In the genomic region with DNA sequence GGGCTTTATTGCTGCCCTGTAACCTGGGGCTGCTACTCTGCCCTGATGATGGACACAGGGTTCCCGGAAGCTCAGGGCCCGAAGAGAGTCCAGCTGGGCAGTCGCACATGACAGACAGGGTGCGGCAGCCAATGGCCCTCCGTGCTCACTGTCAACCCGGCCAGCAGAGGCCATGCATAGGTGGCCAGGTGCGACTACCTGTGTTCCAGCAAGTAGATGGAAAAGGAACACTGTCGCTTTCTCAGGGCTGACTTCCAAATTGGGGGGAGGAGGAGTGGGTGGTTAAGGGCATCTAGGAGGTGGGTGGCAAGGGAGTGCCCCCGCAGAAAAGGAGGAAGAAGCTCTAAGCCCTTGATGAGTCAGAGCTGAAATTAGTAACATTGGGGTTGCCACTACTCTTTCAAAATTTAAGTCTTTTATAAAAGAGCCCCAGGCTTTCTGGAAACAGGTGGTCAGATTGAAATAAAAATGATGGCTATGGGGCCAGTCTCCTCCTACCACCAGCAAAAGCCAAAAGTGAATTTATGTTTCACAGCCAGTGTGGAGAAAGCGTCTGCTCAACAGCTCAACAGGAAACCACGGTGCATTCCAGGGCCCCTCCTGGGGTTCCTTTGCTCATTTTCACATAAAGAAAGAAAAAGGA, we compare ENCODE assay signal across 8 cellular contexts. TPM values are rescaled to one million over a fixed set of nuclear protein-coding genes. Genes with fewer than 3 reads are reported as not detected.
DNase-seq lines count a peak whose midpoint lies in the region; ATAC-seq and TF ChIP-seq lines count a peak whose summit lies in the region.

No MANE protein-coding gene starts in this region.

- H3K27ac Mint-ChIP-seq in activated naive CD4-positive, alpha-beta T cell treated with anti-CD3 and anti-CD28 coated beads for 36 hours = no peak overlapping the region
- no peak overlapping the region for H3K27ac Mint-ChIP-seq in activated naive CD4-positive, alpha-beta T cell treated with anti-CD3 and anti-CD28 coated beads, Interleukin-2, amount 10 ng/mL, durations not matched to agents 7 days and 5 days
- H3K27ac Mint-ChIP-seq in endothelial cell (ENCODE audit: unreplicated experiment) = peak overlapping the region; percentile 81

- TF ChIP-seq POLR2A in vagina (IDR thresholded peaks at IDR 0.05) = no peak

- no peak overlapping the region for H3K4me3 Mint-ChIP-seq in activated naive CD4-positive, alpha-beta T cell treated with anti-CD3 and anti-CD28 coated beads for 36 hours
- H3K4me3 Mint-ChIP-seq in activated naive CD4-positive, alpha-beta T cell treated with anti-CD3 and anti-CD28 coated beads, Interleukin-2, amount 10 ng/mL, durations not matched to agents 7 days and 5 days = no peak overlapping the region
- H3K4me3 Mint-ChIP-seq in endothelial cell (ENCODE audit: unreplicated experiment) = peak overlapping the region; percentile 37

- peaks cover 0 to 2% (median 0%) of the 10 kb centered on the region in 5 donors for H3K36me3 ChIP-seq in subcutaneous abdominal adipose tissue (ENCODE audit: control insufficient read depth in 5 of 5, insufficient read depth in 5 of 5, low read length in 5 of 5)
- H3K36me3 ChIP-seq in vagina = no peaks in the 10 kb centered on the region

- no peaks in the 10 kb centered on the region for H3K27me3 ChIP-seq in subcutaneous abdominal adipose tissue (ENCODE audit: control insufficient read depth in 5 of 5, insufficient read depth in 4 of 5, low read length in 5 of 5)
- H3K27me3 ChIP-seq in vagina = no peaks in the 10 kb centered on the region

- H3K36me3 Mint-ChIP-seq in activated naive CD4-positive, alpha-beta T cell treated with anti-CD3 and anti-CD28 coated beads for 36 hours (ENCODE audit: low read depth) = no peaks in the 10 kb centered on the region
- H3K36me3 Mint-ChIP-seq in activated naive CD4-positive, alpha-beta T cell treated with anti-CD3 and anti-CD28 coated beads, Interleukin-2, amount 10 ng/mL, durations not matched to agents 7 days and 5 days = no peaks in the 10 kb centered on the region
- H3K36me3 Mint-ChIP-seq in endothelial cell (ENCODE audit: low read depth, unreplicated experiment) = peaks cover 4% of the 10 kb centered on the region

- intact Hi-C loops in activated naive CD4-positive, alpha-beta T cell treated with anti-CD3 and anti-CD28 coated beads for 36 hours (cut with micrococcal nuclease) = loop anchor here (1.0 to 5.0 kb wide), 2 partner anchors 38 to 102 kb away; partner anchors contain the start of gene RPS6KA2
- intact Hi-C loops in vagina (cut with DNase I) = no loop called here

- H3K4me1 ChIP-seq in subcutaneous abdominal adipose tissue (ENCODE audit: control insufficient read depth in 5 of 5, insufficient read depth in 5 of 5, low read length in 5 of 5) (peaks cover 0 to 35% (median 21%) of the 10 kb centered on the region in 5 donors), vagina (peaks cover 39% of the 10 kb centered on the region)

- ATAC-seq in HG03135 (IDR thresholded peaks at IDR 0.05; ENCODE audit: unreplicated experiment) = no peak

- peaks cover 23% of the 10 kb centered on the region for H3K4me1 Mint-ChIP-seq in activated naive CD4-positive, alpha-beta T cell treated with anti-CD3 and anti-CD28 coated beads for 36 hours (ENCODE audit: low read depth)
- peaks cover 9% of the 10 kb centered on the region for H3K4me1 Mint-ChIP-seq in activated naive CD4-positive, alpha-beta T cell treated with anti-CD3 and anti-CD28 coated beads, Interleukin-2, amount 10 ng/mL, durations not matched to agents 7 days and 5 days
- H3K4me1 Mint-ChIP-seq in endothelial cell (ENCODE audit: unreplicated experiment) = peaks cover 66% of the 10 kb centered on the region

- H3K9me3 ChIP-seq in subcutaneous abdominal adipose tissue (ENCODE audit: control insufficient read depth in 5 of 5, low read length in 5 of 5) (no peaks in the 10 kb centered on the region), vagina (no peaks in the 10 kb centered on the region)

- no peaks in the 10 kb centered on the region for H3K27me3 Mint-ChIP-seq in activated naive CD4-positive, alpha-beta T cell treated with anti-CD3 and anti-CD28 coated beads for 36 hours (ENCODE audit: low read depth)
- H3K27me3 Mint-ChIP-seq in activated naive CD4-positive, alpha-beta T cell treated with anti-CD3 and anti-CD28 coated beads, Interleukin-2, amount 10 ng/mL, durations not matched to agents 7 days and 5 days = no peaks in the 10 kb centered on the region
- peaks cover 4% of the 10 kb centered on the region for H3K27me3 Mint-ChIP-seq in endothelial cell (ENCODE audit: unreplicated experiment)

- no peaks in the 10 kb centered on the region for H3K9me3 Mint-ChIP-seq in activated naive CD4-positive, alpha-beta T cell treated with anti-CD3 and anti-CD28 coated beads for 36 hours
- no peaks in the 10 kb centered on the region for H3K9me3 Mint-ChIP-seq in activated naive CD4-positive, alpha-beta T cell treated with anti-CD3 and anti-CD28 coated beads, Interleukin-2, amount 10 ng/mL, durations not matched to agents 7 days and 5 days
- H3K9me3 Mint-ChIP-seq in endothelial cell (ENCODE audit: unreplicated experiment) = no peaks in the 10 kb centered on the region

- TF ChIP-seq CTCF in endothelial cell (IDR thresholded peaks at IDR 0.05; ENCODE audit: unreplicated experiment) (no peak), vagina (IDR thresholded peaks at IDR 0.05) (no peak)

- TF ChIP-seq EP300 in Ishikawa (IDR thresholded peaks at IDR 0.05; ENCODE audit: borderline replicate concordance) = 0 out of 2 replicates have a peak, but pooled peaks have one; percentile 13

- peak; percentile 48 for DNase-seq in activated naive CD4-positive, alpha-beta T cell treated with anti-CD3 and anti-CD28 coated beads for 36 hours
- DNase-seq in activated naive CD4-positive, alpha-beta T cell treated with anti-CD3 and anti-CD28 coated beads, Interleukin-2, amount 10 ng/mL, durations not matched to agents 7 days and 5 days = no peak
- DNase-seq in endothelial cell (ENCODE audit: low spot score) (no peak), vagina (ENCODE audit: extremely low spot score in 2 of 2) (no peak), globus pallidus (ENCODE audit: low spot score) (no peak)

- H3K27ac ChIP-seq in subcutaneous abdominal adipose tissue (ENCODE audit: low read depth, low read length) (peak overlapping the region; percentile 30), vagina (no peak overlapping the region)

- CTCF ChIA-PET in activated naive CD4-positive, alpha-beta T cell treated with anti-CD3 and anti-CD28 coated beads for 36 hours (lab: Charles Lee) = no interaction called here
- CTCF ChIA-PET in activated naive CD4-positive, alpha-beta T cell treated with anti-CD3 and anti-CD28 coated beads, Interleukin-2, amount 10 ng/mL, durations not matched to agents 7 days and 5 days (lab: Charles Lee) = interaction anchor here (0.6 to 1.1 kb wide), 2 partner anchors 189 to 274 kb away, joined by 3 to 4 read pairs; no protein-coding TSS in a partner anchor

- no peak for TF ChIP-seq RAD21 in Ishikawa (IDR thresholded peaks at IDR 0.05; ENCODE audit: low read depth)

- H3K9ac ChIP-seq in subcutaneous abdominal adipose tissue (ENCODE audit: low read length in 5 of 5) = no peak overlapping the region

- H3K4me3 ChIP-seq in subcutaneous abdominal adipose tissue (ENCODE audit: low read depth in 1 of 5, low read length in 5 of 5) = no peak overlapping the region
- no peak overlapping the region for H3K4me3 ChIP-seq in vagina

TF ChIP-seq in Ishikawa, 13 proteins besides CTCF, POLR2A, EP300 and RAD21 (continues in another document):
- TF ChIP-seq, protein P1, sequence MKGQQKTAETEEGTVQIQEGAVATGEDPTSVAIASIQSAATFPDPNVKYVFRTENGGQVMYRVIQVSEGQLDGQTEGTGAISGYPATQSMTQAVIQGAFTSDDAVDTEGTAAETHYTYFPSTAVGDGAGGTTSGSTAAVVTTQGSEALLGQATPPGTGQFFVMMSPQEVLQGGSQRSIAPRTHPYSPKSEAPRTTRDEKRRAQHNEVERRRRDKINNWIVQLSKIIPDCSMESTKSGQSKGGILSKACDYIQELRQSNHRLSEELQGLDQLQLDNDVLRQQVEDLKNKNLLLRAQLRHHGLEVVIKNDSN (IDR thresholded peaks at IDR 0.05) = 0 out of 2 replicates have a peak, but pooled peaks have one; percentile 24
- TF ChIP-seq YY1 (IDR thresholded peaks at IDR 0.05; ENCODE audit: low read depth) (peak; percentile 25; the same call in 1 of the 2 replicates), CEBPB (IDR thresholded peaks at IDR 0.05) (no peak), FOXM1 (IDR thresholded peaks at IDR 0.05; ENCODE audit: borderline replicate concordance, low read depth) (no peak), TCF12 (IDR thresholded peaks at IDR 0.05; ENCODE audit: low read depth) (no peak; the same call in 1 of the 2 replicates), NFIC (IDR thresholded peaks at IDR 0.05) (no peak), EGR1 (IDR thresholded peaks at IDR 0.05) (peak; percentile 44; the same call in 1 of the 2 replicates), TAF1 (IDR thresholded peaks at IDR 0.05; ENCODE audit: low read depth) (0 out of 2 replicates have a peak, but pooled peaks have one; percentile 45), TEAD4 (IDR thresholded peaks at IDR 0.05) (no peak; the same call in 1 of the 2 replicates), CREB1 (IDR thresholded peaks at IDR 0.05; ENCODE audit: low read depth) (no peak)
- TF ChIP-seq, protein P2, sequence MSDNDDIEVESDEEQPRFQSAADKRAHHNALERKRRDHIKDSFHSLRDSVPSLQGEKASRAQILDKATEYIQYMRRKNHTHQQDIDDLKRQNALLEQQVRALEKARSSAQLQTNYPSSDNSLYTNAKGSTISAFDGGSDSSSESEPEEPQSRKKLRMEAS (IDR thresholded peaks at IDR 0.05) = peak; percentile 80

RNA-seq across cellular contexts. Expression of gene RAMACL, which starts 2.3 kb away (rescaled TPM):
- under 1 TPM; 0.52 to 0.89 TPM for total RNA-seq in activated naive CD4-positive, alpha-beta T cell treated with anti-CD3 and anti-CD28 coated beads for 36 hours
- total RNA-seq in endothelial cell (ENCODE audit: unreplicated experiment) (4.9 TPM), vagina (2.2 TPM)

RNA-seq across cellular contexts. Expression of gene RPS6KA2, which starts 38.2 kb away (rescaled TPM):
- total RNA-seq in activated naive CD4-positive, alpha-beta T cell treated with anti-CD3 and anti-CD28 coated beads for 36 hours = 10 to 100 TPM; 18.9 to 19.1 TPM
- total RNA-seq in endothelial cell (ENCODE audit: unreplicated experiment) (105 TPM), vagina (65.1 TPM)
